19 cellular contexts compared by ENCODE assay signal in the genomic region with DNA sequence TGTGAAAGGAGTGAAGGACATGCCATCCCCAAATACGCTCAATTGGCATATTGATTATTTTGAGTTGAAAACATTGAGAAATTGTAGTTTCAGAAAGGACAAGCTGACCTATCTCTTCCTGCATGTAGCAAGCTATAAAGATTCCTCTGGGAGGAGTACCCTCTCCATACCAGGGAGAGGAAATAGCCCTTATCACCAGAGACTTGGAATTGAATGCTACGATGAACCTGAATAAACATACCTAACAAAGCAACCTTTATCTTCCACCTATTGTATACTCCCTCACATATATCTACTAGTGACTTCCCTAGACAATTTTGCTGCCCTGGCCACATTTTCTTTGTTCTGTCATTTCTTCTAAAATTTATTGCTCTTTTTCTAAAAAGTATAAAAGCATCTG.
DNase-seq lines count a peak whose midpoint lies in the region; ATAC-seq, FAIRE-seq and TF ChIP-seq lines count a peak whose summit lies in the region.
"Had no signal": no experiment of that assay in that cellular context is flagged by ENCODE, and none has a peak within 500 bp of the region (broad histone marks: within the 10 kb centered on the region; RNA-seq: fewer than 3 reads in every experiment).

No MANE protein-coding gene starts in this region.

- intact Hi-C loops in left colon (cut with DNase I, micrococcal nuclease), result no loop called here

- peaks cover 14% of the 10 kb centered on the region for H3K9me3 Mint-ChIP-seq in endodermal cell

- WGBS in endodermal cell (ENCODE audit: insufficient coverage in 1 of 2, insufficient read length in 1 of 2), 2 experiments, result 60 to 89% methylated on average over 1 to 2 of the region's 2 CpGs

- peaks cover 23% of the 10 kb centered on the region for H3K9me3 ChIP-seq in endodermal cell (ENCODE audit: control insufficient read depth, low read length)
- H3K9me3 ChIP-seq: BLaER1 had no signal

- H3K9ac ChIP-seq in endodermal cell (ENCODE audit: extremely low read depth, low read length, poor library complexity, severe bottlenecking), result no peak overlapping the region
- H3K9ac ChIP-seq: BLaER1 had no signal

- H3K27me3 ChIP-seq in endodermal cell (ENCODE audit: control insufficient read depth, insufficient read depth, low read length, poor library complexity, severe bottlenecking), result no peaks in the 10 kb centered on the region
- H3K27me3 ChIP-seq: BLaER1 had no signal

- H3K27ac ChIP-seq in endodermal cell (ENCODE audit: low read depth, low read length), result no peak overlapping the region
- H3K27ac ChIP-seq: BLaER1 had no signal

- peaks cover 7% of the 10 kb centered on the region for H3K4me1 Mint-ChIP-seq in endodermal cell

- H3K27ac Mint-ChIP-seq in endodermal cell, result no peak overlapping the region
- H3K27ac Mint-ChIP-seq: CD14-positive monocyte; CD4-positive, alpha-beta memory T cell had no signal

- no peaks in the 10 kb centered on the region for H3K36me3 ChIP-seq in endodermal cell (ENCODE audit: control insufficient read depth, insufficient read depth, low read length)
- H3K36me3 ChIP-seq: BLaER1 had no signal

- TF ChIP-seq CTCF in endodermal cell (conservative IDR thresholded peaks at IDR 0.05), result no peak

- no peak overlapping the region for H3K4me3 Mint-ChIP-seq in endodermal cell
- H3K4me3 Mint-ChIP-seq: CD14-positive monocyte; CD4-positive, alpha-beta memory T cell had no signal

- H3K4me1 ChIP-seq in endodermal cell (ENCODE audit: control insufficient read depth, insufficient read depth, low read length), result no peaks in the 10 kb centered on the region
- H3K4me1 ChIP-seq: BLaER1 had no signal

- peak; percentile 97 for DNase-seq in NCI-H146 treated with DMSO at 0.1 percent for 48 hours (lab: John Stamatoyannopoulos, UW; ENCODE audit: unreplicated experiment)
- DNase-seq in NCI-H748 (lab: John Stamatoyannopoulos, UW; ENCODE audit: unreplicated experiment), result peak; percentile 22
- no peak for DNase-seq in endodermal cell
- DNase-seq in left colon, result no peak
- no peak for DNase-seq in medulla oblongata (ENCODE audit: extremely low spot score)
- no peak for DNase-seq in HTR-8/SVneo (ENCODE audit: insufficient read length, low spot score)
- DNase-seq in activated CD4-positive, alpha-beta T cell treated with anti-CD3 and anti-CD28 coated beads for 1 hour, result no peak
- no peak for DNase-seq in stimulated activated CD4-positive, alpha-beta T cell treated with anti-CD3 and anti-CD28 coated beads, Interleukin-1b, Interleukin-23, amount 100 ng/mL, for 48 hours
- DNase-seq: 8988T; CD4-positive, alpha-beta memory T cell; DMS153; DMS79; GDM1; GOT3; H7 had no signal

- H3K4me3 ChIP-seq in endodermal cell (ENCODE audit: low read length), result peak overlapping the region; percentile 14
- H3K4me3 ChIP-seq: BLaER1 had no signal

- no peaks in the 10 kb centered on the region for H3K27me3 Mint-ChIP-seq in endodermal cell (ENCODE audit: insufficient read depth)

- no peak for FAIRE-seq in HTR-8/SVneo (lab: Jason Lieb, UNC)
- FAIRE-seq: GM12892 had no signal

- H3K36me3 Mint-ChIP-seq in endodermal cell (ENCODE audit: low read depth), result no peaks in the 10 kb centered on the region
- H3K36me3 Mint-ChIP-seq: CD14-positive monocyte; CD4-positive, alpha-beta memory T cell had no signal

- ATAC-seq in left colon, result peak; percentile 72
- ATAC-seq: HCT116 had no signal

Comparison
In these comparisons a context has a peak if more than half of its experiments do, and no peak if none do; other contexts are left out.
1. DNase-seq: peak in NCI-H146 treated with DMSO at 0.1 percent for 48 hours (single experiment) and NCI-H748 (single experiment); none in endodermal cell (single experiment), left colon (0 of 2), medulla oblongata (single experiment), HTR-8/SVneo (single experiment), activated CD4-positive, alpha-beta T cell treated with anti-CD3 and anti-CD28 coated beads for 1 hour (single experiment) and stimulated activated CD4-positive, alpha-beta T cell treated with anti-CD3 and anti-CD28 coated beads, Interleukin-1b, Interleukin-23, amount 100 ng/mL, for 48 hours (single experiment).